ENCODE assay signal across 24 cellular contexts in the genomic region with DNA sequence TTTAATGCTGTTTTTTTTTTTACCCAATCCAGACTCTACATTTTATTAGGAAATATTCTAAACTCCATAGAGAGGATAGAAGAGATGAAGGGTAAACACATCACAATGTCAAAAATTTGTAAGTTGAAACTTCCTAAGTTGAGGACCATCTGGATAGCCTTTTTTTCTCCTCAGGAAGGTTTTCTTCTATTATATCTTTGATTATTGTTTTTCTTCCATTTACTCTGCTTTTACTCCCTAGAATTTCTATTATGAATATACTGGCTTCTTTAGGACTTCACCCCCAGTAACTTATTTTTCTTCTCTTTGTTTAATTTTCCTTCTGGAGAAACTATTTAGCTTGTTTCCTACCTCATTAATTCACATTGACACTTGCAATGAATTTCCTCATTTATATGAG.
DNase-seq lines count a peak whose midpoint lies in the region; FAIRE-seq and TF ChIP-seq lines count a peak whose summit lies in the region.
"Had no signal": no experiment of that assay in that cellular context is flagged by ENCODE, and none has a peak within 500 bp of the region (broad histone marks: within the 10 kb centered on the region; RNA-seq: fewer than 3 reads in every experiment).

No MANE protein-coding gene starts in this region.

- H3K27me3 ChIP-seq in mesenchymal stem cell (ENCODE audit: control insufficient read depth in 1 of 2, insufficient read depth in 1 of 2, low read length in 2 of 2): no peaks in the 10 kb centered on the region
- H3K27me3 ChIP-seq: BE2C, BLaER1 had no signal

- H3K4me2 ChIP-seq in mesenchymal stem cell (ENCODE audit: low read length, poor library complexity, severe bottlenecking): no peak overlapping the region
- H3K4me2 ChIP-seq: BLaER1 had no signal

- no peak overlapping the region for H3K23ac ChIP-seq in mesenchymal stem cell (ENCODE audit: low read length in 2 of 2)

- peak; percentile 24 for FAIRE-seq in colon (lab: Jason Lieb, UNC)
- FAIRE-seq: GM12878, GM12892, GM18507 had no signal

- no peak overlapping the region for H2BK120ac ChIP-seq in mesenchymal stem cell (ENCODE audit: low read depth, low read length)

- H3K9ac ChIP-seq in mesenchymal stem cell (ENCODE audit: low read length): no peak overlapping the region
- H3K9ac ChIP-seq: BLaER1 had no signal

- no peak overlapping the region for H2BK15ac ChIP-seq in mesenchymal stem cell (ENCODE audit: low read depth, poor library complexity, severe bottlenecking)

- no peak overlapping the region for H3K27ac ChIP-seq in HEK293 (ENCODE audit: extremely low read depth, low read depth, low read length)
- H3K27ac ChIP-seq in mesenchymal stem cell (ENCODE audit: low read length, poor library complexity, severe bottlenecking): no peak overlapping the region
- H3K27ac ChIP-seq: BLaER1 had no signal

- H4K91ac ChIP-seq in mesenchymal stem cell (ENCODE audit: low read length): no peak overlapping the region

- H3K14ac ChIP-seq in mesenchymal stem cell (ENCODE audit: low read length in 2 of 2): no peak overlapping the region

- H3K4me3 ChIP-seq in HEK293 (ENCODE audit: low read depth, low read length): no peak overlapping the region
- no peak overlapping the region for H3K4me3 ChIP-seq in astrocyte of the spinal cord (ENCODE audit: low read depth, low read length)
- no peak overlapping the region for H3K4me3 ChIP-seq in mesenchymal stem cell (ENCODE audit: insufficient read depth in 1 of 2, low read depth in 1 of 2, low read length in 2 of 2)
- H3K4me3 ChIP-seq: BLaER1, GM12878 had no signal

- no peak overlapping the region for H2AK5ac ChIP-seq in mesenchymal stem cell (ENCODE audit: low read length, severe bottlenecking)

- no peaks in the 10 kb centered on the region for H3K36me3 ChIP-seq in HEK293 (ENCODE audit: control insufficient read depth in 2 of 2, insufficient read depth in 1 of 2, low read length in 2 of 2)
- no peaks in the 10 kb centered on the region for H3K36me3 ChIP-seq in mesenchymal stem cell (ENCODE audit: control insufficient read depth in 1 of 2, insufficient read depth in 2 of 2, low read depth in 1 of 2, low read length in 2 of 2)
- H3K36me3 ChIP-seq: BE2C, BLaER1 had no signal

- H2BK12ac ChIP-seq in mesenchymal stem cell (ENCODE audit: low read length in 2 of 2): no peak overlapping the region

- H3K4me1 ChIP-seq in HEK293 (ENCODE audit: control insufficient read depth, insufficient read depth, low read length) (no peaks in the 10 kb centered on the region), mesenchymal stem cell (ENCODE audit: control insufficient read depth, insufficient read depth, low read depth, low read length) (no peaks in the 10 kb centered on the region)
- H3K4me1 ChIP-seq: BE2C, BLaER1 had no signal

- no peaks in the 10 kb centered on the region for H3K79me1 ChIP-seq in mesenchymal stem cell (replicated peaks; ENCODE audit: low read length, poor library complexity, severe bottlenecking)

- H3K4ac ChIP-seq in mesenchymal stem cell (ENCODE audit: low read depth in 1 of 2, low read length in 2 of 2): no peak overlapping the region

- POLR2A ChIA-PET in HEK293 (lab: Yijun Ruan, JAX): no interaction called here

- TF ChIP-seq CTCF in HEK293 (tag by site-specific recombination; IDR thresholded peaks at IDR 0.05): no peak
- TF ChIP-seq CTCF in astrocyte of the spinal cord (IDR thresholded peaks at IDR 0.05; ENCODE audit: low read depth, low read length): no peak

- H2AFZ ChIP-seq in mesenchymal stem cell (ENCODE audit: low read depth, low read length): no peak overlapping the region

- no peak overlapping the region for H4K8ac ChIP-seq in mesenchymal stem cell (ENCODE audit: low read length)

- in situ Hi-C loops in astrocyte of the spinal cord (cut with HindIII; ENCODE audit: low sequenced_read_pairs): no loop called here

- H3K9me3 ChIP-seq in HEK293 (ENCODE audit: control insufficient read depth, insufficient read depth, low read depth, low read length) (no peaks in the 10 kb centered on the region), mesenchymal stem cell (ENCODE audit: control insufficient read depth, low read length) (peaks cover 39% of the 10 kb centered on the region)
- H3K9me3 ChIP-seq: BE2C had no signal

- CTCF ChIA-PET in HEK293 (lab: Yijun Ruan, JAX): no interaction called here

- no peak overlapping the region for H2BK5ac ChIP-seq in mesenchymal stem cell (ENCODE audit: low read depth, low read length, poor library complexity, severe bottlenecking)

- DNase-seq in astrocyte of the spinal cord (ENCODE audit: low read depth, low spot score): peak; percentile 3
- DNase-seq in mesenchymal stem cell: no peak
- DNase-seq in globus pallidus (ENCODE audit: low spot score): no peak
- DNase-seq: 8988T; ACHN; BE2C; C1 segment of cervical spinal cord; CD4-positive, alpha-beta memory T cell; CD4-positive, CD25-positive, alpha-beta regulatory T cell; CD8-positive, alpha-beta memory T cell; COR-L47; DMS 273 treated with DMSO at 0.1 percent for 48 hours; DMS153; DMS53; DMS79; DND-41; EL; GDM1 had no signal

- H3K18ac ChIP-seq in mesenchymal stem cell (ENCODE audit: low read depth in 1 of 2, low read length in 2 of 2): no peak overlapping the region

TF ChIP-seq in HEK293, 187 proteins besides CTCF, POLR2A, EP300 and RAD21:
- TF ChIP-seq FEZF1 (tag by site-specific recombination; IDR thresholded peaks at IDR 0.05): no peak
- no peak for TF ChIP-seq MEIS1 (CRISPR knock-in tag; IDR thresholded peaks at IDR 0.05; ENCODE audit: borderline replicate concordance)
- TF ChIP-seq, protein P1, sequence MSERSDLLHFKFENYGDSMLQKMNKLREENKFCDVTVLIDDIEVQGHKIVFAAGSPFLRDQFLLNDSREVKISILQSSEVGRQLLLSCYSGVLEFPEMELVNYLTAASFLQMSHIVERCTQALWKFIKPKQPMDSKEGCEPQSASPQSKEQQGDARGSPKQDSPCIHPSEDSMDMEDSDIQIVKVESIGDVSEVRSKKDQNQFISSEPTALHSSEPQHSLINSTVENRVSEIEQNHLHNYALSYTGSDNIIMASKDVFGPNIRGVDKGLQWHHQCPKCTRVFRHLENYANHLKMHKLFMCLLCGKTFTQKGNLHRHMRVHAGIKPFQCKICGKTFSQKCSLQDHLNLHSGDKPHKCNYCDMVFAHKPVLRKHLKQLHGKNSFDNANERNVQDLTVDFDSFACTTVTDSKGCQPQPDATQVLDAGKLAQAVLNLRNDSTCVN (tag by site-specific recombination; optimal IDR thresholded peaks at IDR 0.05): no peak
- peak; percentile 30 for TF ChIP-seq SETDB1 (IDR thresholded peaks at IDR 0.05; ENCODE audit: insufficient read length, low read length)
